Comparison of ENCODE assay signal across 8 cellular contexts in genomic region chr19:40466219-40467006, GRCh38. TPM values are rescaled to one million over a fixed set of nuclear protein-coding genes. Genes with fewer than 3 reads are reported as not detected.
DNase-seq lines count a peak whose midpoint lies in the region; ATAC-seq and TF ChIP-seq lines count a peak whose summit lies in the region.

Gene SPTBN4 (plus strand): TSS chr19:40467001. CDS start chr19:40472622, 5,621 bp downstream.

- peak in 8 of 14 donors; percentile 30 to 59 (median 46) for DNase-seq in C1 segment of cervical spinal cord (lab: John Stamatoyannopoulos, UW)
- DNase-seq in RWPE1 (ENCODE audit: low spot score) = no peak
- DNase-seq in astrocyte of the cerebellum (ENCODE audit: low read depth) = no peak
- no peak for DNase-seq in kidney epithelial cell (ENCODE audit: low read depth)
- peak; percentile 89 for DNase-seq in stimulated activated CD4-positive, alpha-beta T cell treated with anti-CD3 and anti-CD28 coated beads, Interleukin-1b, Interleukin-23, amount 100 ng/mL, for 48 hours
- DNase-seq in NCI-H526 treated with DMSO at 0.1 percent for 48 hours (lab: John Stamatoyannopoulos, UW) = no peak
- DNase-seq in foreskin keratinocyte = no peak

- H3K4me1 ChIP-seq in foreskin keratinocyte = no peaks in the 10 kb centered on the region

- H3K27me3 ChIP-seq in kidney epithelial cell (ENCODE audit: control insufficient read depth, insufficient read depth, low read length) (peaks cover 14% of the 10 kb centered on the region), foreskin keratinocyte (peaks cover 18% of the 10 kb centered on the region)

- H3K36me3 ChIP-seq in kidney epithelial cell (ENCODE audit: control insufficient read depth, insufficient read depth, low read length) = no peaks in the 10 kb centered on the region

- in situ Hi-C loops in astrocyte of the cerebellum (cut with HindIII; ENCODE audit: low sequenced_read_pairs) = no loop called here

- CTCF ChIA-PET in RWPE1 (lab: Yijun Ruan, JAX) = no interaction called here

- POLR2A ChIA-PET in RWPE1 (lab: Yijun Ruan, JAX; ENCODE audit: low non-redundant PET) = interaction anchor here (0.5 to 1.0 kb wide), 2 partner anchors 45 to 187 kb away, joined by 3 read pairs; no protein-coding TSS in a partner anchor

- TF ChIP-seq CTCF in RWPE1 (conservative IDR thresholded peaks at IDR 0.05; ENCODE audit: low read depth) = no peak
- TF ChIP-seq CTCF in astrocyte of the cerebellum (IDR thresholded peaks at IDR 0.05; ENCODE audit: low read depth, low read length, missing control alignments) = no peak
- TF ChIP-seq CTCF in kidney epithelial cell (IDR thresholded peaks at IDR 0.05; ENCODE audit: insufficient read depth, low read length, poor library complexity, severe bottlenecking) = no peak
- no peak for TF ChIP-seq CTCF in foreskin keratinocyte (conservative IDR thresholded peaks at IDR 0.05)

- peak within 1 kb of the TSS; percentile 85; the same call in 1 of the 2 replicates for H3K27ac ChIP-seq in RWPE1
- no peak within 1 kb of the TSS for H3K27ac ChIP-seq in foreskin keratinocyte

- ATAC-seq in GM21786 (IDR thresholded peaks at IDR 0.05; ENCODE audit: unreplicated experiment) (peak; percentile 19), foreskin keratinocyte (no peak)

- H3K4me3 ChIP-seq in astrocyte of the cerebellum (ENCODE audit: low read depth, low read length) (peak within 1 kb of the TSS; percentile 51), kidney epithelial cell (ENCODE audit: low read depth, low read length) (peak within 1 kb of the TSS; percentile 14)

RNA-seq across cellular contexts. Expression of gene SPTBN4, which starts in this region (rescaled TPM):
- total RNA-seq in kidney epithelial cell (0.96 and 2.4 TPM in 2 replicates), foreskin keratinocyte (0.56 and 0.92 TPM in 2 replicates)
- 0.51 and 0.52 TPM in 2 replicates for polyA plus RNA-seq in foreskin keratinocyte

Comparison
In these comparisons a context has a peak if more than half of its experiments do, and no peak if none do; other contexts are left out.
1. DNase-seq: peak in C1 segment of cervical spinal cord (8 of 14) and stimulated activated CD4-positive, alpha-beta T cell treated with anti-CD3 and anti-CD28 coated beads, Interleukin-1b, Interleukin-23, amount 100 ng/mL, for 48 hours (single experiment); none in RWPE1 (single experiment), astrocyte of the cerebellum (single experiment), kidney epithelial cell (single experiment), NCI-H526 treated with DMSO at 0.1 percent for 48 hours (single experiment) and foreskin keratinocyte (0 of 2).